In the genomic region with DNA sequence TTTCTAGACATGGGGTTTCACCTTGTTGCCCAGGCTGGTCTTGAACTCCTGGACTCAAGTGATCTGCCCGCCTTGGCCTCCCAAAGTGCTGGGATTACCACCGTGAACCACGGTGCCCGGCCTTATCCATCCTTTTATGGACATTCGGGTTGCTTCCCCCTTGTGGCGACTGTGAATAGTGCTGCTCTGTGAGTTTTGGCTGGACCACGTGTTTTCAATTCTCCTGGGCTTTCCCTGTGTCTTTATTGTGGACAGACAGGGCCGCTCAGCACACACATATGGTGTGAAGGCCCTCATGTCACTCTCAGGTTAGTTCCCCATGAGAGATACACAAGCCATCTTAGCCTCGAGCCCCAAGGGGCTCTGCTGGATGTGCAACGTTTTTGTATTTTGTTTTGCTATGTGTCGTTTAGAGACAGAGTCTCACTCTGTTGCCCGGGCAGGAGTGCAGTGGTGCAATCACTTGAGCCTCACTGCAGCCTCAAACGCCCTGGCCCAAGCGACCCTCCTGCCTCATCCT, we compare ENCODE assay signal across 1 cellular context.
TF ChIP-seq lines count a peak whose summit lies in the region.

No MANE protein-coding gene starts in this region.

TF ChIP-seq in K562, 482 proteins besides CTCF, POLR2A, EP300 and RAD21 (continued from another document and continues in another):
- TF ChIP-seq, protein P1, sequence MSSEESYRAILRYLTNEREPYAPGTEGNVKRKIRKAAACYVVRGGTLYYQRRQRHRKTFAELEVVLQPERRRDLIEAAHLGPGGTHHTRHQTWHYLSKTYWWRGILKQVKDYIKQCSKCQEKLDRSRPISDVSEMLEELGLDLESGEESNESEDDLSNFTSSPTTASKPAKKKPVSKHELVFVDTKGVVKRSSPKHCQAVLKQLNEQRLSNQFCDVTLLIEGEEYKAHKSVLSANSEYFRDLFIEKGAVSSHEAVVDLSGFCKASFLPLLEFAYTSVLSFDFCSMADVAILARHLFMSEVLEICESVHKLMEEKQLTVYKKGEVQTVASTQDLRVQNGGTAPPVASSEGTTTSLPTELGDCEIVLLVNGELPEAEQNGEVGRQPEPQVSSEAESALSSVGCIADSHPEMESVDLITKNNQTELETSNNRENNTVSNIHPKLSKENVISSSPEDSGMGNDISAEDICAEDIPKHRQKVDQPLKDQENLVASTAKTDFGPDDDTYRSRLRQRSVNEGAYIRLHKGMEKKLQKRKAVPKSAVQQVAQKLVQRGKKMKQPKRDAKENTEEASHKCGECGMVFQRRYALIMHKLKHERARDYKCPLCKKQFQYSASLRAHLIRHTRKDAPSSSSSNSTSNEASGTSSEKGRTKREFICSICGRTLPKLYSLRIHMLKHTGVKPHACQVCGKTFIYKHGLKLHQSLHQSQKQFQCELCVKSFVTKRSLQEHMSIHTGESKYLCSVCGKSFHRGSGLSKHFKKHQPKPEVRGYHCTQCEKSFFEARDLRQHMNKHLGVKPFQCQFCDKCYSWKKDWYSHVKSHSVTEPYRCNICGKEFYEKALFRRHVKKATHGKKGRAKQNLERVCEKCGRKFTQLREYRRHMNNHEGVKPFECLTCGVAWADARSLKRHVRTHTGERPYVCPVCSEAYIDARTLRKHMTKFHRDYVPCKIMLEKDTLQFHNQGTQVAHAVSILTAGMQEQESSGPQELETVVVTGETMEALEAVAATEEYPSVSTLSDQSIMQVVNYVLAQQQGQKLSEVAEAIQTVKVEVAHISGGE (CRISPR knock-in tag; IDR thresholded peaks at IDR 0.05) = no peak
- 0 out of 2 replicates have a peak, but pooled peaks have one; percentile 29 for TF ChIP-seq TOE1 (IDR thresholded peaks at IDR 0.05; ENCODE audit: borderline replicate concordance)
- TF ChIP-seq TOE1 (CRISPR knock-in tag; IDR thresholded peaks at IDR 0.05; ENCODE audit: borderline replicate concordance, low read depth) = no peak
- TF ChIP-seq GTF2E2 (tag; IDR thresholded peaks at IDR 0.05) = no peak
- no peak for TF ChIP-seq LEF1 (IDR thresholded peaks at IDR 0.05)
- TF ChIP-seq, protein P2, sequence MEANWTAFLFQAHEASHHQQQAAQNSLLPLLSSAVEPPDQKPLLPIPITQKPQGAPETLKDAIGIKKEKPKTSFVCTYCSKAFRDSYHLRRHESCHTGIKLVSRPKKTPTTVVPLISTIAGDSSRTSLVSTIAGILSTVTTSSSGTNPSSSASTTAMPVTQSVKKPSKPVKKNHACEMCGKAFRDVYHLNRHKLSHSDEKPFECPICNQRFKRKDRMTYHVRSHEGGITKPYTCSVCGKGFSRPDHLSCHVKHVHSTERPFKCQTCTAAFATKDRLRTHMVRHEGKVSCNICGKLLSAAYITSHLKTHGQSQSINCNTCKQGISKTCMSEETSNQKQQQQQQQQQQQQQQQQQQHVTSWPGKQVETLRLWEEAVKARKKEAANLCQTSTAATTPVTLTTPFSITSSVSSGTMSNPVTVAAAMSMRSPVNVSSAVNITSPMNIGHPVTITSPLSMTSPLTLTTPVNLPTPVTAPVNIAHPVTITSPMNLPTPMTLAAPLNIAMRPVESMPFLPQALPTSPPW (CRISPR knock-in tag; IDR thresholded peaks at IDR 0.05) = no peak
- no peak for TF ChIP-seq PRMT5 (CRISPR knock-in tag; IDR thresholded peaks at IDR 0.05)
- no peak for TF ChIP-seq PRDM10 (IDR thresholded peaks at IDR 0.05; ENCODE audit: partially characterized antibody)
- peak; percentile 15 to 68 for TF ChIP-seq E2F6 (IDR thresholded peaks at IDR 0.05; ENCODE audit: borderline replicate concordance in 1 of 2, extremely low read depth in 1 of 2, insufficient read depth in 1 of 2, insufficient read length in 1 of 2, low read depth in 1 of 2, low read length in 1 of 2, poor library complexity in 1 of 2, severe bottlenecking in 1 of 2)
- no peak for TF ChIP-seq MBD2 (IDR thresholded peaks at IDR 0.05; ENCODE audit: borderline replicate concordance, low read depth)
- TF ChIP-seq SMAD1 (IDR thresholded peaks at IDR 0.05; ENCODE audit: low read depth, low read length, partially characterized antibody) = no peak
- no peak for TF ChIP-seq RBBP5 (IDR thresholded peaks at IDR 0.05; ENCODE audit: borderline replicate concordance, insufficient read depth, low read length, poor library complexity, severe bottlenecking)
- TF ChIP-seq BCOR (IDR thresholded peaks at IDR 0.05) = no peak
- no peak for TF ChIP-seq CEBPB (tag; IDR thresholded peaks at IDR 0.05)
- TF ChIP-seq RFX1 (IDR thresholded peaks at IDR 0.05) = no peak
- TF ChIP-seq RCOR1 (IDR thresholded peaks at IDR 0.05; ENCODE audit: borderline replicate concordance in 1 of 2, low read depth in 2 of 2, low read length in 2 of 2) = peak in 1 of 2 experiments; percentile 88; a peak in 2 of 4 replicates
- no peak for TF ChIP-seq CBX8 (IDR thresholded peaks at IDR 0.05; ENCODE audit: borderline replicate concordance, extremely low read depth, low read depth, low read length, poor library complexity, severe bottlenecking)
- TF ChIP-seq PHF8 (IDR thresholded peaks at IDR 0.05; ENCODE audit: borderline replicate concordance, low read length) = no peak
- TF ChIP-seq FIP1L1 (IDR thresholded peaks at IDR 0.05; ENCODE audit: low read depth, low read length, poor library complexity, severe bottlenecking) = no peak
- no peak for TF ChIP-seq THRAP3 (IDR thresholded peaks at IDR 0.05; ENCODE audit: borderline replicate concordance)
- TF ChIP-seq KDM4B (IDR thresholded peaks at IDR 0.05; ENCODE audit: borderline replicate concordance in 2 of 2, low read depth in 1 of 2) = no peak
- peak; percentile 59 to 70 for TF ChIP-seq FOXK2 (conservative IDR thresholded peaks at IDR 0.05 in 1 of 2, IDR thresholded peaks at IDR 0.05 in 1 of 2; ENCODE audit: low read depth in 2 of 2)
- TF ChIP-seq POLR2B (IDR thresholded peaks at IDR 0.05; ENCODE audit: low read depth, partially characterized antibody) = no peak
- no peak for TF ChIP-seq GABPB1 (CRISPR knock-in tag; IDR thresholded peaks at IDR 0.05)
- TF ChIP-seq FOXJ2 (tag; IDR thresholded peaks at IDR 0.05) = no peak
- TF ChIP-seq ZSCAN29 (IDR thresholded peaks at IDR 0.05) = no peak
- TF ChIP-seq, protein P3, sequence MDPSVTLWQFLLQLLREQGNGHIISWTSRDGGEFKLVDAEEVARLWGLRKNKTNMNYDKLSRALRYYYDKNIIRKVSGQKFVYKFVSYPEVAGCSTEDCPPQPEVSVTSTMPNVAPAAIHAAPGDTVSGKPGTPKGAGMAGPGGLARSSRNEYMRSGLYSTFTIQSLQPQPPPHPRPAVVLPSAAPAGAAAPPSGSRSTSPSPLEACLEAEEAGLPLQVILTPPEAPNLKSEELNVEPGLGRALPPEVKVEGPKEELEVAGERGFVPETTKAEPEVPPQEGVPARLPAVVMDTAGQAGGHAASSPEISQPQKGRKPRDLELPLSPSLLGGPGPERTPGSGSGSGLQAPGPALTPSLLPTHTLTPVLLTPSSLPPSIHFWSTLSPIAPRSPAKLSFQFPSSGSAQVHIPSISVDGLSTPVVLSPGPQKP (CRISPR knock-in tag; IDR thresholded peaks at IDR 0.05) = no peak
- TF ChIP-seq NFE2L1 (tag; IDR thresholded peaks at IDR 0.05; ENCODE audit: borderline replicate concordance, low read depth) = no peak
- no peak for TF ChIP-seq MCM7 (IDR thresholded peaks at IDR 0.05)
- TF ChIP-seq TCF7L2 (IDR thresholded peaks at IDR 0.05; ENCODE audit: low read depth, low read length) = no peak
- no peak for TF ChIP-seq ETV6 (IDR thresholded peaks at IDR 0.05; ENCODE audit: borderline replicate concordance in 1 of 2, low read depth in 2 of 2, low read length in 1 of 2)
- no peak for TF ChIP-seq ETV6 (CRISPR knock-in tag; IDR thresholded peaks at IDR 0.05; ENCODE audit: borderline replicate concordance)
- no peak for TF ChIP-seq RFX5 (IDR thresholded peaks at IDR 0.05; ENCODE audit: low read depth, low read length)
- TF ChIP-seq RBM39 (optimal IDR thresholded peaks at IDR 0.05; ENCODE audit: low read depth, low read length) = no peak
- no peak for TF ChIP-seq HOMEZ (CRISPR knock-in tag; IDR thresholded peaks at IDR 0.05)
- TF ChIP-seq, protein P4, sequence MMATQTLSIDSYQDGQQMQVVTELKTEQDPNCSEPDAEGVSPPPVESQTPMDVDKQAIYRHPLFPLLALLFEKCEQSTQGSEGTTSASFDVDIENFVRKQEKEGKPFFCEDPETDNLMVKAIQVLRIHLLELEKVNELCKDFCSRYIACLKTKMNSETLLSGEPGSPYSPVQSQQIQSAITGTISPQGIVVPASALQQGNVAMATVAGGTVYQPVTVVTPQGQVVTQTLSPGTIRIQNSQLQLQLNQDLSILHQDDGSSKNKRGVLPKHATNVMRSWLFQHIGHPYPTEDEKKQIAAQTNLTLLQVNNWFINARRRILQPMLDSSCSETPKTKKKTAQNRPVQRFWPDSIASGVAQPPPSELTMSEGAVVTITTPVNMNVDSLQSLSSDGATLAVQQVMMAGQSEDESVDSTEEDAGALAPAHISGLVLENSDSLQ (IDR thresholded peaks at IDR 0.05) = 0 out of 2 replicates have a peak, but pooled peaks have one; percentile 16
- no peak for TF ChIP-seq CREB3L1 (IDR thresholded peaks at IDR 0.05; ENCODE audit: borderline replicate concordance, low read depth)
- no peak for TF ChIP-seq SREBF2 (CRISPR knock-in tag; IDR thresholded peaks at IDR 0.05)
- TF ChIP-seq SREBF1 (IDR thresholded peaks at IDR 0.05; ENCODE audit: borderline replicate concordance, low read depth, low read length) = no peak
- TF ChIP-seq FOXK1 (CRISPR knock-in tag; IDR thresholded peaks at IDR 0.05; ENCODE audit: borderline replicate concordance) = 0 out of 2 replicates have a peak, but pooled peaks have one; percentile 71
- TF ChIP-seq, protein P5, sequence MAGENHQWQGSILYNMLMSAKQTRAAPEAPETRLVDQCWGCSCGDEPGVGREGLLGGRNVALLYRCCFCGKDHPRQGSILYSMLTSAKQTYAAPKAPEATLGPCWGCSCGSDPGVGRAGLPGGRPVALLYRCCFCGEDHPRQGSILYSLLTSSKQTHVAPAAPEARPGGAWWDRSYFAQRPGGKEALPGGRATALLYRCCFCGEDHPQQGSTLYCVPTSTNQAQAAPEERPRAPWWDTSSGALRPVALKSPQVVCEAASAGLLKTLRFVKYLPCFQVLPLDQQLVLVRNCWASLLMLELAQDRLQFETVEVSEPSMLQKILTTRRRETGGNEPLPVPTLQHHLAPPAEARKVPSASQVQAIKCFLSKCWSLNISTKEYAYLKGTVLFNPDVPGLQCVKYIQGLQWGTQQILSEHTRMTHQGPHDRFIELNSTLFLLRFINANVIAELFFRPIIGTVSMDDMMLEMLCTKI (IDR thresholded peaks at IDR 0.05; ENCODE audit: partially characterized antibody) = no peak
- no peak for TF ChIP-seq PTBP1 (IDR thresholded peaks at IDR 0.05; ENCODE audit: low read depth, low read length)
- TF ChIP-seq ARNT (IDR thresholded peaks at IDR 0.05) = no peak
- TF ChIP-seq ZNF239 (CRISPR knock-in tag; IDR thresholded peaks at IDR 0.05) = no peak
